ENCODE assay signal across 1 cellular context in genomic region chr20:33165416-33166055, GRCh38.
A peak's percentile ranks its signal among the peaks of the same experiment; 100 is the strongest.
TF ChIP-seq lines count a peak whose summit lies in the region.

No MANE protein-coding gene starts in this region.

TF ChIP-seq in HCT116, 20 proteins besides CTCF, POLR2A, EP300 and RAD21 (continued from another document):
- no peak for TF ChIP-seq TCF7L2 (IDR thresholded peaks at IDR 0.05; ENCODE audit: borderline replicate concordance, extremely low read depth, insufficient read depth, insufficient read length)
- TF ChIP-seq ZBTB33 (IDR thresholded peaks at IDR 0.05; ENCODE audit: extremely low read depth, insufficient replicate concordance, low read length) = no peak
- peak; percentile 44; the same call in 1 of the 2 replicates for TF ChIP-seq JUND (IDR thresholded peaks at IDR 0.05)
- no peak for TF ChIP-seq ATF3 (IDR thresholded peaks at IDR 0.05)
- no peak for TF ChIP-seq YY1 (IDR thresholded peaks at IDR 0.05; ENCODE audit: extremely low read depth, insufficient replicate concordance, low read depth, low read length)
- TF ChIP-seq SIN3A (IDR thresholded peaks at IDR 0.05; ENCODE audit: low read depth) = no peak
- no peak for TF ChIP-seq POLR2AphosphoS5 (IDR thresholded peaks at IDR 0.05; ENCODE audit: low read depth, low read length)
- no peak for TF ChIP-seq ZNF274 (IDR thresholded peaks at IDR 0.05; ENCODE audit: low read depth, low read length)
- TF ChIP-seq EGR1 (IDR thresholded peaks at IDR 0.05; ENCODE audit: low read depth) = no peak
